Comparison of ENCODE assay signal across 13 cellular contexts in genomic region chr1:97433520-97434175, GRCh38.
A peak's percentile ranks its signal among the peaks of the same experiment; 100 is the strongest.
DNase-seq lines count a peak whose midpoint lies in the region; ATAC-seq and TF ChIP-seq lines count a peak whose summit lies in the region.
"Had no signal": no experiment of that assay in that cellular context is flagged by ENCODE, and none has a peak within 500 bp of the region (broad histone marks: within the 10 kb centered on the region; RNA-seq: fewer than 3 reads in every experiment).

No MANE protein-coding gene starts in this region.

- peak; percentile 41 for ATAC-seq in gastroesophageal sphincter
- no peak for ATAC-seq in GM19455 (IDR thresholded peaks at IDR 0.05; ENCODE audit: unreplicated experiment)
- ATAC-seq: upper lobe of right lung had no signal

- TF ChIP-seq CTCF in AG04449 (IDR thresholded peaks at IDR 0.05; ENCODE audit: insufficient read depth, low read length, missing control alignments) (no peak), HFFc6 (IDR thresholded peaks at IDR 0.05) (no peak), gastroesophageal sphincter (IDR thresholded peaks at IDR 0.05) (no peak), spleen (IDR thresholded peaks at IDR 0.05 in 8 of 11, conservative IDR thresholded peaks at IDR 0.05 in 3 of 11) (no peak)

- TF ChIP-seq POLR2A in gastroesophageal sphincter (IDR thresholded peaks at IDR 0.05) (no peak), spleen (IDR thresholded peaks at IDR 0.05) (no peak)

- H3K27me3 Mint-ChIP-seq in HFFc6 (ENCODE audit: insufficient read depth): no peaks in the 10 kb centered on the region; the same call in 1 of the 2 replicates

- H3K4me3 ChIP-seq in AG04449 (ENCODE audit: low read depth, low read length): no peak overlapping the region
- H3K4me3 ChIP-seq in gastroesophageal sphincter: no peak overlapping the region
- H3K4me3 ChIP-seq in spleen: no peak overlapping the region
- H3K4me3 ChIP-seq: BLaER1 treated with 17β-estradiol and CSF1 and Interleukin-3, amounts not matched to agents 10 nM and 100 nM; upper lobe of right lung had no signal

- no peaks in the 10 kb centered on the region for H3K27me3 ChIP-seq in gastroesophageal sphincter
- H3K27me3 ChIP-seq in spleen (replicated peaks in 1 of 7): no peaks in the 10 kb centered on the region
- H3K27me3 ChIP-seq: BLaER1 treated with 17β-estradiol and CSF1 and Interleukin-3, amounts not matched to agents 10 nM and 100 nM; upper lobe of right lung had no signal

- DNase-seq in AG04449 (ENCODE audit: low read depth, low spot score) (peak; percentile 83), HFFc6 (peak; percentile 78), amniotic stem cell (lab: John Stamatoyannopoulos, UW) (peak; percentile 42), DMS114 treated with DMSO at 0.1 percent for 48 hours (lab: John Stamatoyannopoulos, UW; ENCODE audit: unreplicated experiment) (no peak), spleen (no peak), G401 (ENCODE audit: low spot score) (no peak)
- DNase-seq: activated CD4-positive, alpha-beta T cell treated with anti-CD3 and anti-CD28 coated beads for 48 hours; kidney glomerular epithelial cell; upper lobe of right lung had no signal

- H3K27ac ChIP-seq in gastroesophageal sphincter (no peak overlapping the region), spleen (no peak overlapping the region)
- H3K27ac ChIP-seq: BLaER1 treated with 17β-estradiol and CSF1 and Interleukin-3, amounts not matched to agents 10 nM and 100 nM; upper lobe of right lung had no signal

- no peaks in the 10 kb centered on the region for H3K4me1 ChIP-seq in gastroesophageal sphincter
- H3K4me1 ChIP-seq in spleen: no peaks in the 10 kb centered on the region
- H3K4me1 ChIP-seq: upper lobe of right lung had no signal

- CTCF ChIA-PET in AG04449 (lab: Yijun Ruan, JAX): no interaction called here

- POLR2A ChIA-PET in AG04449 (lab: Yijun Ruan, JAX): no interaction called here

- H3K36me3 ChIP-seq in gastroesophageal sphincter: no peaks in the 10 kb centered on the region
- H3K36me3 ChIP-seq in spleen: no peaks in the 10 kb centered on the region
- H3K36me3 ChIP-seq: upper lobe of right lung had no signal

- WGBS in gastroesophageal sphincter (ENCODE audit: low coverage in 1 of 2), 2 donors: 46 to 47% methylated on average over 2 of the region's 2 CpGs
- 63 to 86% (median 68%) methylated on average over 2 of the region's 2 CpGs for WGBS in spleen, 5 donors

- no peaks in the 10 kb centered on the region for H3K9me3 Mint-ChIP-seq in HFFc6
- H3K9me3 Mint-ChIP-seq: activated T-helper 2 cell treated with anti-CD3 and anti-CD28 coated beads, Interferon-gamma antibody, Interleukin-2, Interleukin-4, amounts not matched to agents 10 μg/mL and 5 μg/mL and 100 μg/mL, durations not matched to agents 14 hours and 24 hours and 36 hours had no signal

- H3K36me3 Mint-ChIP-seq in HFFc6 (ENCODE audit: low read depth): peaks cover 12% of the 10 kb centered on the region

- peak overlapping the region; percentile 60 for H3K27ac Mint-ChIP-seq in HFFc6
- H3K27ac Mint-ChIP-seq: activated T-helper 2 cell treated with anti-CD3 and anti-CD28 coated beads, Interferon-gamma antibody, Interleukin-2, Interleukin-4, amounts not matched to agents 10 μg/mL and 5 μg/mL and 100 μg/mL, durations not matched to agents 14 hours and 24 hours and 36 hours had no signal

- peaks cover 37% of the 10 kb centered on the region for H3K4me1 Mint-ChIP-seq in HFFc6 (ENCODE audit: low read depth)

- intact Hi-C loops in spleen (cut with DNase I; ENCODE audit: low total_unique reads): no loop called here

- in situ Hi-C loops in G401 (cut with HindIII; ENCODE audit: low sequenced_read_pairs): no loop called here

- H3K4me3 Mint-ChIP-seq in HFFc6: peak overlapping the region; percentile 46; the same call in 1 of the 2 replicates

- TF ChIP-seq EP300 in gastroesophageal sphincter (IDR thresholded peaks at IDR 0.05): no peak

- H3K9me3 ChIP-seq in gastroesophageal sphincter (no peaks in the 10 kb centered on the region), spleen (no peaks in the 10 kb centered on the region)
- H3K9me3 ChIP-seq: BLaER1 treated with 17β-estradiol and CSF1 and Interleukin-3, amounts not matched to agents 10 nM and 100 nM; upper lobe of right lung had no signal

Comparison
In these comparisons a context has a peak if more than half of its experiments do, and no peak if none do; other contexts are left out.
1. DNase-seq: peak in AG04449 (single experiment), HFFc6 (single experiment) and amniotic stem cell (single experiment); none in DMS114 treated with DMSO at 0.1 percent for 48 hours (single experiment), spleen (single experiment) and G401 (single experiment).